8 cellular contexts compared by ENCODE assay signal in genomic region chr14:21191809-21192446, GRCh38. TPM values are rescaled to one million over a fixed set of nuclear protein-coding genes. Genes with fewer than 3 reads are reported as not detected.
DNase-seq lines count a peak whose midpoint lies in the region; ATAC-seq and TF ChIP-seq lines count a peak whose summit lies in the region.

No MANE protein-coding gene starts in this region.

- H3K4me3 Mint-ChIP-seq in CD4-positive, alpha-beta T cell = peak overlapping the region; percentile 82
- peak overlapping the region; percentile 45 for H3K4me3 Mint-ChIP-seq in activated T-helper 2 cell treated with anti-CD3 and anti-CD28 coated beads, Interferon-gamma antibody, Interleukin-2, Interleukin-4, amounts not matched to agents 10 μg/mL and 5 μg/mL and 100 μg/mL, durations not matched to agents 14 hours and 24 hours and 36 hours (ENCODE audit: low read depth)

- TF ChIP-seq EP300 in tibial nerve (IDR thresholded peaks at IDR 0.05) = no peak

- no TSS peak for BruUV-seq in PC-9 (replicated peaks; lab: Mats Ljungman, UMichigan)

- no peaks in the 10 kb centered on the region for H3K36me3 Mint-ChIP-seq in CD4-positive, alpha-beta T cell (ENCODE audit: low read depth)
- no peaks in the 10 kb centered on the region for H3K36me3 Mint-ChIP-seq in activated T-helper 2 cell treated with anti-CD3 and anti-CD28 coated beads, Interferon-gamma antibody, Interleukin-2, Interleukin-4, amounts not matched to agents 10 μg/mL and 5 μg/mL and 100 μg/mL, durations not matched to agents 14 hours and 24 hours and 36 hours (ENCODE audit: low read depth)

- H3K4me1 ChIP-seq in HUES64 (ENCODE audit: insufficient read depth, low read length) (peaks cover 4% of the 10 kb centered on the region; the same call in 1 of the 2 replicates), PC-9 (replicated peaks; ENCODE audit: insufficient read depth) (no peaks in the 10 kb centered on the region), osteoblast (ENCODE audit: insufficient read depth, low read length) (no peaks in the 10 kb centered on the region), tibial nerve (peaks cover 0 to 17% (median 8%) of the 10 kb centered on the region in 4 donors)

- no peaks in the 10 kb centered on the region for H4K20me1 ChIP-seq in PC-9 (ENCODE audit: insufficient read depth)
- H4K20me1 ChIP-seq in osteoblast (ENCODE audit: insufficient read depth, low read length) = no peaks in the 10 kb centered on the region

- no peak overlapping the region for H3K9ac ChIP-seq in HUES64 (ENCODE audit: low read depth, low read length)

- H3K4me1 Mint-ChIP-seq in CD4-positive, alpha-beta T cell (ENCODE audit: low read depth) = peaks cover 7% of the 10 kb centered on the region
- H3K4me1 Mint-ChIP-seq in activated T-helper 2 cell treated with anti-CD3 and anti-CD28 coated beads, Interferon-gamma antibody, Interleukin-2, Interleukin-4, amounts not matched to agents 10 μg/mL and 5 μg/mL and 100 μg/mL, durations not matched to agents 14 hours and 24 hours and 36 hours (ENCODE audit: low read depth) = peaks cover 11% of the 10 kb centered on the region

- H3K27me3 ChIP-seq in CD4-positive, alpha-beta T cell (ENCODE audit: control insufficient read depth, insufficient read depth, low read length) = no peaks in the 10 kb centered on the region
- H3K27me3 ChIP-seq in HUES64 (ENCODE audit: insufficient read depth, low read length) (no peaks in the 10 kb centered on the region), PC-9 (ENCODE audit: insufficient read depth, low read depth) (no peaks in the 10 kb centered on the region), osteoblast (ENCODE audit: insufficient read depth, low read length) (no peaks in the 10 kb centered on the region), tibial nerve (no peaks in the 10 kb centered on the region)

- H3K9me3 ChIP-seq in CD4-positive, alpha-beta T cell (ENCODE audit: control insufficient read depth, low read length) = no peaks in the 10 kb centered on the region
- H3K9me3 ChIP-seq in HUES64 (ENCODE audit: insufficient read depth, low read depth, low read length) = peaks cover 6% of the 10 kb centered on the region; the same call in 1 of the 2 replicates
- no peaks in the 10 kb centered on the region for H3K9me3 ChIP-seq in PC-9 (ENCODE audit: insufficient read depth, low read depth)
- H3K9me3 ChIP-seq in osteoblast (ENCODE audit: low read depth, low read length) = no peaks in the 10 kb centered on the region
- peaks cover 0 to 1% (median 0%) of the 10 kb centered on the region in 4 donors for H3K9me3 ChIP-seq in tibial nerve

- H3K36me3 ChIP-seq in HUES64 (ENCODE audit: insufficient read depth, low read length) (no peaks in the 10 kb centered on the region), PC-9 (ENCODE audit: low read depth) (no peaks in the 10 kb centered on the region), osteoblast (ENCODE audit: insufficient read depth, low read length) (no peaks in the 10 kb centered on the region), tibial nerve (no peaks in the 10 kb centered on the region)

- TF ChIP-seq POLR2A in tibial nerve (IDR thresholded peaks at IDR 0.05) = peak in 1 of 2 donors; percentile 36

- intact Hi-C loops in CD4-positive, alpha-beta T cell (cut with DNase I, micrococcal nuclease) = no loop called here
- intact Hi-C loops in PC-9 (cut with micrococcal nuclease; ENCODE audit: unreplicated experiment) = no loop called here
- intact Hi-C loops in activated T-helper 2 cell treated with anti-CD3 and anti-CD28 coated beads, Interferon-gamma antibody, Interleukin-2, Interleukin-4, amounts not matched to agents 10 μg/mL and 5 μg/mL and 100 μg/mL, durations not matched to agents 14 hours and 24 hours and 36 hours (cut with micrococcal nuclease) = no loop called here

- H3K9me3 Mint-ChIP-seq in CD4-positive, alpha-beta T cell = no peaks in the 10 kb centered on the region
- no peaks in the 10 kb centered on the region for H3K9me3 Mint-ChIP-seq in activated T-helper 2 cell treated with anti-CD3 and anti-CD28 coated beads, Interferon-gamma antibody, Interleukin-2, Interleukin-4, amounts not matched to agents 10 μg/mL and 5 μg/mL and 100 μg/mL, durations not matched to agents 14 hours and 24 hours and 36 hours

- H2AFZ ChIP-seq in PC-9 (no peak overlapping the region), osteoblast (ENCODE audit: low read length) (peak overlapping the region; percentile 95)

- H3K4me2 ChIP-seq in PC-9 (peak overlapping the region; percentile 64; the same call in 1 of the 2 replicates), osteoblast (ENCODE audit: insufficient read depth, low read length) (peak overlapping the region; percentile 76)

- no peaks in the 10 kb centered on the region for H3K9me2 ChIP-seq in PC-9 (ENCODE audit: insufficient read depth)

- peak; percentile 97 for ATAC-seq in CD4-positive, alpha-beta T cell (ENCODE audit: poor library complexity)
- ATAC-seq in GM19468 (IDR thresholded peaks at IDR 0.05; ENCODE audit: extremely low read depth, unreplicated experiment) = peak; percentile 63

- no peak for TF ChIP-seq CTCF in CD4-positive, alpha-beta T cell (IDR thresholded peaks at IDR 0.05)
- TF ChIP-seq CTCF in PC-9 (conservative IDR thresholded peaks at IDR 0.05) (no peak), osteoblast (IDR thresholded peaks at IDR 0.05; ENCODE audit: extremely low read depth, low read depth, low read length) (no peak), tibial nerve (IDR thresholded peaks at IDR 0.05) (no peak)

- H3K79me2 ChIP-seq in PC-9 (ENCODE audit: low read depth) = no peaks in the 10 kb centered on the region
- no peaks in the 10 kb centered on the region for H3K79me2 ChIP-seq in osteoblast (ENCODE audit: insufficient read depth, low read length)

- H3F3A ChIP-seq in PC-9 (ENCODE audit: insufficient read depth, low read depth) = no peaks in the 10 kb centered on the region

- no peak overlapping the region for H3K27ac ChIP-seq in CD4-positive, alpha-beta T cell (ENCODE audit: low read depth, low read length)
- H3K27ac ChIP-seq in HUES64 (ENCODE audit: low read depth, low read length) = no peak overlapping the region
- H3K27ac ChIP-seq in PC-9 = no peak overlapping the region
- no peak overlapping the region for H3K27ac ChIP-seq in osteoblast (ENCODE audit: low read depth, low read length)
- peak overlapping the region in 1 of 4 donors; percentile 50 for H3K27ac ChIP-seq in tibial nerve

- CTCF ChIA-PET in CD4-positive, alpha-beta T cell (lab: Charles Lee) = interaction anchor here (1.1 kb wide), 1 partner anchor 15 kb away, joined by 4 read pairs; no protein-coding TSS in a partner anchor
- CTCF ChIA-PET in PC-9 (lab: Charles Lee) = interaction anchor here (0.6 kb wide), 1 partner anchor 1166 kb away, joined by 10 read pairs; no protein-coding TSS in a partner anchor

- H3K4me3 ChIP-seq in HUES64 (ENCODE audit: low read length) (peak overlapping the region; percentile 25; the same call in 1 of the 2 replicates), PC-9 (no peak overlapping the region), osteoblast (ENCODE audit: insufficient read depth, low read length) (peak overlapping the region; percentile 60), tibial nerve (peak overlapping the region; percentile 15 to 48 (median 38))

- WGBS in HUES64 = 22% methylated on average over 19 of the region's 19 CpGs
- 11 to 16% methylated on average over 16 to 17 of the region's 19 CpGs for WGBS in tibial nerve, 2 donors

- DNase-seq in CD4-positive, alpha-beta T cell = peak; percentile 43 to 71 (median 60)
- DNase-seq in PC-9 (peak in 1 of 2 experiments; percentile 62), globus pallidus (ENCODE audit: low spot score) (peak; percentile 31), osteoblast (ENCODE audit: insufficient read length, low spot score, missing footprints) (peak; percentile 91), tibial nerve (ENCODE audit: low spot score in 2 of 2) (peak; percentile 39 to 45)
- peak; percentile 72 for DNase-seq in activated T-helper 2 cell treated with anti-CD3 and anti-CD28 coated beads, Interferon-gamma antibody, Interleukin-2, Interleukin-4, amounts not matched to agents 10 μg/mL and 5 μg/mL and 100 μg/mL, durations not matched to agents 14 hours and 24 hours and 36 hours (ENCODE audit: low spot score)

- no peaks in the 10 kb centered on the region for H3K27me3 Mint-ChIP-seq in CD4-positive, alpha-beta T cell
- H3K27me3 Mint-ChIP-seq in activated T-helper 2 cell treated with anti-CD3 and anti-CD28 coated beads, Interferon-gamma antibody, Interleukin-2, Interleukin-4, amounts not matched to agents 10 μg/mL and 5 μg/mL and 100 μg/mL, durations not matched to agents 14 hours and 24 hours and 36 hours (ENCODE audit: low read depth) = peaks cover 17% of the 10 kb centered on the region

- H3K27ac Mint-ChIP-seq in CD4-positive, alpha-beta T cell = peak overlapping the region; percentile 42
- no peak overlapping the region for H3K27ac Mint-ChIP-seq in activated T-helper 2 cell treated with anti-CD3 and anti-CD28 coated beads, Interferon-gamma antibody, Interleukin-2, Interleukin-4, amounts not matched to agents 10 μg/mL and 5 μg/mL and 100 μg/mL, durations not matched to agents 14 hours and 24 hours and 36 hours

- POLR2A ChIA-PET in CD4-positive, alpha-beta T cell (lab: Charles Lee) = interaction anchor here (0.8 to 1.2 kb wide), 4 partner anchors 10 to 76 kb away, joined by 3 to 5 read pairs (median 3); no protein-coding TSS in a partner anchor
- POLR2A ChIA-PET in PC-9 (lab: Charles Lee; ENCODE audit: unreplicated experiment) = interaction anchor here (0.5 kb wide), 1 partner anchor 630 kb away, joined by 4 read pairs; no protein-coding TSS in a partner anchor

RNA-seq across cellular contexts. Expression of gene OR5AU1, which starts 36.1 kb away (rescaled TPM):
- total RNA-seq in CD4-positive, alpha-beta T cell = not detected
- polyA plus RNA-seq in HUES64 (2013, experiment 1 of 2) = not detected
- polyA plus RNA-seq in HUES64 (2013, experiment 2 of 2) = not detected
- total RNA-seq in PC-9 (2021) (not detected in 2 replicates), osteoblast (not detected in 2 replicates), tibial nerve (under 1 TPM in 1 of 4 donors, not detected in 3; 0.39 TPM)
- not detected in 2 replicates for total RNA-seq in activated T-helper 2 cell treated with anti-CD3 and anti-CD28 coated beads, Interferon-gamma antibody, Interleukin-2, Interleukin-4, amounts not matched to agents 10 μg/mL and 5 μg/mL and 100 μg/mL, durations not matched to agents 14 hours and 24 hours and 36 hours
